ENCODE assay signal across 11 cellular contexts in the genomic region with DNA sequence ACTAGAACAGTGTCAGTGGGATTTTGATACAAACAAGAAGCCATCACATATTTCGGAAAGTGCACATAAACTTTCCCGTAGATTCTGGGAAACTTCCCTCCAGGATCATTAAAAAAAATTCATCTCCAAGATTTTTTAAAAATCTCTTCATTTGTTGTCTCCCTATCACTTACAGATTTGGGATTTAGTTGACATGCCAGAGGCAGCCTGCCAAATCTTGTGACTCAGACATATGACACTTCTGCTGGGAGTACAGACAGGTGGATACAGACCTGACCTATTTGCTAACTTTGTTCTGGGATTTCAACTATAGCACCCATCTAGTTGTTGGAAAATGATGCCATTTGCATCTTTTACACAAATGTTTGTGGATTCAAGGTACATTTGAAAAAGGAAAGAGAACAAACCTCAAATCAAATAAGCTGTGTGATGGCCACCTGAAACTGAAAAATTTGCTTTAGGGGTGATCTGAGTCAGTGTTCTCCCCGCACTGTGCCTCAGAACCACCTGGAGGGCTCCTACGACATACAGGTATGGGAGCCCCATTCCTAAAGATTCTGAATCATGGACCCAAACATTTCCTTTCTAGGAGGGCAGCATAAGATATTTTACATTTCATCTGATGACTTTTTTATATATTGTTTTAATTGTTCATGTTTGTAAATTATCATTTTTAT. TPM values are rescaled to one million over a fixed set of nuclear protein-coding genes. Genes with fewer than 3 reads are reported as not detected.
DNase-seq lines count a peak whose midpoint lies in the region; ATAC-seq and TF ChIP-seq lines count a peak whose summit lies in the region.
"Had no signal": no experiment of that assay in that cellular context is flagged by ENCODE, and none has a peak within 500 bp of the region (broad histone marks: within the 10 kb centered on the region; RNA-seq: fewer than 3 reads in every experiment).

No MANE protein-coding gene starts in this region.

- in situ Hi-C loops in KBM-7 (cut with MboI; ENCODE audit: low pct_unique_long_range_greater_than_20kb, low sequenced_read_pairs) = no loop called here

- H3K9ac ChIP-seq in PC-3 (ENCODE audit: low read length) = no peak overlapping the region

- CTCF ChIA-PET in PC-3 (lab: Charles Lee) = no interaction called here

- H3K9me2 ChIP-seq in PC-3 (replicated peaks; ENCODE audit: low read length) = no peaks in the 10 kb centered on the region

- H3K4me3 ChIP-seq in GM12865 (ENCODE audit: low read depth, low read length) (no peak overlapping the region), PC-3 (ENCODE audit: low read length) (no peak overlapping the region)

- no TSS peak for BruUV-seq in PC-3 (replicated peaks; lab: Mats Ljungman, UMichigan)

- H3K4me3 Mint-ChIP-seq in chondrocyte (ENCODE audit: unreplicated experiment) = no peak overlapping the region
- H3K4me3 Mint-ChIP-seq: CD14-positive monocyte; dendritic cell treated with granulocyte-macrophage colony-stimulating factor and Interleukin-4, amounts not matched to agents 40 ng/mL and 50 ng/mL, for 4 days had no signal

- H3K27me3 ChIP-seq in PC-3 (ENCODE audit: low read length) = no peaks in the 10 kb centered on the region
- H3K27me3 ChIP-seq: neutrophil had no signal

- DNase-seq in GM12865 (ENCODE audit: low read depth) (peak; percentile 66), PC-3 (peak; percentile 93), KBM-7 (no peak), chondrocyte (ENCODE audit: low spot score) (no peak), amygdala (lab: John Stamatoyannopoulos, UW) (no peak)
- no peak for DNase-seq in stimulated activated CD4-positive, alpha-beta T cell treated with anti-CD3 and anti-CD28 coated beads, Interleukin-4, amount 100 ng/mL, for 4 hours

- H3K4me1 ChIP-seq in PC-3 (ENCODE audit: insufficient read depth, low read length) = peaks cover 50% of the 10 kb centered on the region

- no peaks in the 10 kb centered on the region for H3K36me3 ChIP-seq in PC-3 (ENCODE audit: low read depth, low read length)
- H3K36me3 ChIP-seq: neutrophil had no signal

- no peaks in the 10 kb centered on the region for H3K79me2 ChIP-seq in PC-3 (ENCODE audit: low read length)

- no peak overlapping the region for H2AFZ ChIP-seq in PC-3 (ENCODE audit: low read length)

- 0 out of 2 replicates have a peak overlapping the region, but pooled peaks have one; percentile 6 for H3K4me2 ChIP-seq in PC-3 (ENCODE audit: low read length)

- 0 out of 2 replicates have a peak overlapping the region, but pooled peaks have one; percentile 13 for H3K27ac ChIP-seq in PC-3 (ENCODE audit: low read length)
- H3K27ac ChIP-seq: neutrophil had no signal

- H3K9me3 Mint-ChIP-seq in chondrocyte (ENCODE audit: low read depth) = no peaks in the 10 kb centered on the region
- H3K9me3 Mint-ChIP-seq: CD14-positive monocyte; dendritic cell treated with granulocyte-macrophage colony-stimulating factor and Interleukin-4, amounts not matched to agents 40 ng/mL and 50 ng/mL, for 4 days had no signal

- no peaks in the 10 kb centered on the region for H3F3A ChIP-seq in PC-3 (ENCODE audit: low read length, unreplicated experiment)

- intact Hi-C loops in PC-3 (cut with micrococcal nuclease) = no loop called here

- POLR2A ChIA-PET in PC-3 (lab: Charles Lee; ENCODE audit: unreplicated experiment) = no interaction called here

- H3K9me3 ChIP-seq in PC-3 (ENCODE audit: low read length) = no peaks in the 10 kb centered on the region
- H3K9me3 ChIP-seq: neutrophil had no signal

- ATAC-seq in GM19438 (IDR thresholded peaks at IDR 0.05; ENCODE audit: low read depth, unreplicated experiment) (peak; percentile 75), HG02981 (IDR thresholded peaks at IDR 0.05; ENCODE audit: unreplicated experiment) (peak; percentile 78), PC-3 (peak; percentile 74)

- no peaks in the 10 kb centered on the region for H3K27me3 Mint-ChIP-seq in chondrocyte (ENCODE audit: low read depth)

- no peaks in the 10 kb centered on the region for H4K20me1 ChIP-seq in PC-3 (ENCODE audit: low read length)

- H3K27ac Mint-ChIP-seq in chondrocyte (ENCODE audit: unreplicated experiment) = no peak overlapping the region
- H3K27ac Mint-ChIP-seq: CD14-positive monocyte; dendritic cell treated with granulocyte-macrophage colony-stimulating factor and Interleukin-4, amounts not matched to agents 40 ng/mL and 50 ng/mL, for 4 days had no signal

- no peaks in the 10 kb centered on the region for H3K36me3 Mint-ChIP-seq in chondrocyte (ENCODE audit: low read depth)
- H3K36me3 Mint-ChIP-seq: CD14-positive monocyte had no signal

- H3K4me1 Mint-ChIP-seq in chondrocyte (ENCODE audit: low read depth) = no peaks in the 10 kb centered on the region
- H3K4me1 Mint-ChIP-seq: CD14-positive monocyte had no signal

- no peak for TF ChIP-seq CTCF in GM12865 (IDR thresholded peaks at IDR 0.05; ENCODE audit: insufficient read depth, low read depth, low read length, missing control alignments)
- no peak for TF ChIP-seq CTCF in PC-3 (conservative IDR thresholded peaks at IDR 0.05; ENCODE audit: low read depth, low read length)
- no peak for TF ChIP-seq CTCF in chondrocyte (IDR thresholded peaks at IDR 0.05)

RNA-seq across cellular contexts. Expression of gene CD2AP, which starts 21.9 kb away (rescaled TPM):
- total RNA-seq in PC-3 (2014; rRNA removed) (16.2 and 21.8 TPM in 2 replicates), chondrocyte (16.1 to 17.8 TPM (median 16.2 TPM) in 3 replicates)

Comparison
In these comparisons a context has a peak if more than half of its experiments do, and no peak if none do; other contexts are left out.
1. DNase-seq: peak in GM12865 (single experiment) and PC-3 (single experiment); none in KBM-7 (single experiment), stimulated activated CD4-positive, alpha-beta T cell treated with anti-CD3 and anti-CD28 coated beads, Interleukin-4, amount 100 ng/mL, for 4 hours (0 of 2), chondrocyte (single experiment) and amygdala (0 of 56).
2. Peak in every context shown above with its lines, with median percentiles within 50 percentile points of each other: ATAC-seq.